ENCODE assay signal across 23 cellular contexts in genomic region chr14:54762296-54762695, GRCh38.
A peak's percentile ranks its signal among the peaks of the same experiment; 100 is the strongest.
DNase-seq lines count a peak whose midpoint lies in the region; ATAC-seq and TF ChIP-seq lines count a peak whose summit lies in the region.
"Had no signal": no experiment of that assay in that cellular context is flagged by ENCODE, and none has a peak within 500 bp of the region (broad histone marks: within the 10 kb centered on the region; RNA-seq: fewer than 3 reads in every experiment).

No MANE protein-coding gene starts in this region.

- H3K9me3 Mint-ChIP-seq in nephron progenitor cell, result no peaks in the 10 kb centered on the region
- H3K9me3 Mint-ChIP-seq: activated CD4-positive, alpha-beta T cell treated with anti-CD3 and anti-CD28 coated beads, Interleukin-2, amount 10 ng/mL, durations not matched to agents 7 days and 5 days; CD14-positive monocyte; effector memory CD8-positive, alpha-beta T cell; T-cell had no signal

- no peak for TF ChIP-seq EP300 in sigmoid colon (IDR thresholded peaks at IDR 0.05)

- intact Hi-C loops in sigmoid colon (cut with DNase I), result no loop called here

- no peak overlapping the region for H3K4me3 Mint-ChIP-seq in nephron progenitor cell
- H3K4me3 Mint-ChIP-seq: activated CD4-positive, alpha-beta T cell treated with anti-CD3 and anti-CD28 coated beads, Interleukin-2, amount 10 ng/mL, durations not matched to agents 7 days and 5 days; CD14-positive monocyte; effector memory CD8-positive, alpha-beta T cell; T-cell had no signal

- no peaks in the 10 kb centered on the region for H3K27me3 ChIP-seq in sigmoid colon
- H3K27me3 ChIP-seq: MG63, ovary, right lobe of liver had no signal

- TF ChIP-seq POLR2A in sigmoid colon (IDR thresholded peaks at IDR 0.05), result no peak

- DNase-seq in A172 (ENCODE audit: low spot score) (peak; percentile 4), HT1080 (ENCODE audit: low read depth) (peak; percentile 29), cardiac fibroblast (ENCODE audit: low read depth in 2 of 2) (peak; percentile 32 to 57), medulla oblongata (ENCODE audit: extremely low spot score) (no peak), nephron progenitor cell (no peak), sigmoid colon (no peak)
- DNase-seq: activated CD4-positive, alpha-beta T cell treated with anti-CD3 and anti-CD28 coated beads, Interleukin-2, amount 10 ng/mL, durations not matched to agents 7 days and 5 days; activated CD8-positive, alpha-beta memory T cell treated with anti-CD3 and anti-CD28 coated beads, Interleukin-2, amount 50 U/mL, for 4 hours; activated effector memory CD4-positive, alpha-beta T cell treated with anti-CD3 and anti-CD28 coated beads, Interleukin-2, amount 50 U/mL, for 16 hours; effector memory CD8-positive, alpha-beta T cell; MG63; NCI-H1436 treated with DMSO at 0.1 percent for 48 hours; NCI-H774; OCI-M1; ovary; right lobe of liver; SHP77; T-cell had no signal

- no peak overlapping the region for H3K27ac Mint-ChIP-seq in nephron progenitor cell
- H3K27ac Mint-ChIP-seq: activated CD4-positive, alpha-beta T cell treated with anti-CD3 and anti-CD28 coated beads, Interleukin-2, amount 10 ng/mL, durations not matched to agents 7 days and 5 days; CD14-positive monocyte; effector memory CD8-positive, alpha-beta T cell; T-cell had no signal

- H3K4me3 ChIP-seq in cardiac fibroblast (replicated peaks in 1 of 2; ENCODE audit: low read depth in 2 of 2, low read length in 2 of 2), result no peak overlapping the region
- H3K4me3 ChIP-seq in mesodermal cell (ENCODE audit: extremely low read depth, insufficient read depth, low read length, poor library complexity, severe bottlenecking), result no peak overlapping the region
- H3K4me3 ChIP-seq in sigmoid colon, result no peak overlapping the region
- H3K4me3 ChIP-seq: lung, MG63, ovary, right lobe of liver, thoracic aorta had no signal

- ATAC-seq in HG03175 (IDR thresholded peaks at IDR 0.05; ENCODE audit: unreplicated experiment), result no peak
- ATAC-seq: effector memory CD8-positive, alpha-beta T cell; T-cell had no signal

- H3K36me3 ChIP-seq in mesodermal cell (ENCODE audit: control insufficient read depth, insufficient read depth, low read length), result peaks cover 94% of the 10 kb centered on the region
- H3K36me3 ChIP-seq in sigmoid colon, result peaks cover 29 to 85% (median 47%) of the 10 kb centered on the region in 4 donors
- H3K36me3 ChIP-seq: ovary had no signal

- peaks cover 11% of the 10 kb centered on the region for H3K27me3 Mint-ChIP-seq in nephron progenitor cell (ENCODE audit: low read depth, poor library complexity)
- H3K27me3 Mint-ChIP-seq: activated CD4-positive, alpha-beta T cell treated with anti-CD3 and anti-CD28 coated beads, Interleukin-2, amount 10 ng/mL, durations not matched to agents 7 days and 5 days had no signal

- 92 to 96% methylated on average over 3 to 5 of the region's 5 CpGs for WGBS in mesodermal cell (ENCODE audit: insufficient coverage in 2 of 2), 2 experiments
- 90 to 94% methylated on average over 5 of the region's 5 CpGs for WGBS in sigmoid colon, 2 donors

- peaks cover 15% of the 10 kb centered on the region for H3K4me1 Mint-ChIP-seq in nephron progenitor cell
- H3K4me1 Mint-ChIP-seq: CD14-positive monocyte had no signal

- no peaks in the 10 kb centered on the region for H3K36me3 Mint-ChIP-seq in nephron progenitor cell (ENCODE audit: low read depth)
- H3K36me3 Mint-ChIP-seq: CD14-positive monocyte, T-cell had no signal

- H3K4me1 ChIP-seq in mesodermal cell (ENCODE audit: control insufficient read depth, insufficient read depth, low read length, poor library complexity, severe bottlenecking), result peaks cover 26% of the 10 kb centered on the region
- H3K4me1 ChIP-seq in sigmoid colon, result no peaks in the 10 kb centered on the region
- H3K4me1 ChIP-seq: right lobe of liver had no signal

- no peaks in the 10 kb centered on the region for H3K9me3 ChIP-seq in mesodermal cell (ENCODE audit: control insufficient read depth, low read length)
- no peaks in the 10 kb centered on the region for H3K9me3 ChIP-seq in sigmoid colon
- H3K9me3 ChIP-seq: MG63, ovary, right lobe of liver, thoracic aorta had no signal

- TF ChIP-seq CTCF in cardiac fibroblast (IDR thresholded peaks at IDR 0.05; ENCODE audit: low read depth, low read length) (no peak), nephron progenitor cell (IDR thresholded peaks at IDR 0.05) (no peak), sigmoid colon (IDR thresholded peaks at IDR 0.05) (no peak)

- H3K27ac ChIP-seq in mesodermal cell (ENCODE audit: low read depth, low read length, severe bottlenecking) (peak overlapping the region; percentile 16), sigmoid colon (no peak overlapping the region)
- H3K27ac ChIP-seq: ovary, right lobe of liver had no signal

Comparison
In these comparisons a context has a peak if more than half of its experiments do, and no peak if none do; other contexts are left out.
1. DNase-seq: peak in A172 (single experiment), HT1080 (single experiment) and cardiac fibroblast (2 of 2); none in medulla oblongata (single experiment), nephron progenitor cell (single experiment) and sigmoid colon (single experiment).